In the genomic region with DNA sequence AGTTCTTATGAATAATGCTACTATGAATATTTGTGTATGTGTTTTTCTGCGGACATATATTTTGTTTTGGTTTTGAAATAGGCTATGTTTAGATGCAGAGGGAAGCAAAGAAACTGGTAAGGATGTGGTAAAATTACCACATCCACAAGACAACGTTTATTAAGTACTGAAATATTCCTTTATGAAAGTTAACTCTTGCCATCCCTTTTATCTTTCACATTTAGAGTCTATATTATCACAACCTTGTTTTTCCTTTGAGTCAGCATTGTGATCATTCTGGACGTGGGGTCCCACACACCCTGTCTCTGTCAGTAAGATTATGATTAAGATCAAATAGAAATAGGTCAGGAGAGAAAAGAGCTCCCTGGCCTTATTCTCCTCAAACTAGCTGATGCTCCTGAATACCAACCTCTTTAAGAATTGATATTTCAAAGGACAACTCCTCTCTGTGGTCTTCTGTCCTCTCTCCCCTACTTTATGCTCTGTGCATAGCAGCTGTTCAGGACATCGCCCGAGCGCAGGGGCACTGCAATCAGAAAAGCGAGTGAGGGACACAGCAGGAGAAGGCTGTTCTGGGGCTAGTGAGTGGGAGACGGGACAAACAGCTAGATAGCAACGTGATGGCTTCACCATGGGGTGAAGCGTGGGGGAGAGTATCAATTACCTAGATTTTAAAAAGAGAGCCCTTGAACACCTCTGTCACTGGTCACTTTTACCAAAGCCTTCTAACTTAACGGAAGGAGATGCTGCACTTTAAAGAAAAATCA, we compare ENCODE assay signal across 1 cellular context.
TF ChIP-seq lines count a peak whose summit lies in the region.

No MANE protein-coding gene starts in this region.

TF ChIP-seq in HepG2, 621 proteins besides CTCF, POLR2A, EP300 and RAD21 (continued from another document):
- TF ChIP-seq, protein P1, sequence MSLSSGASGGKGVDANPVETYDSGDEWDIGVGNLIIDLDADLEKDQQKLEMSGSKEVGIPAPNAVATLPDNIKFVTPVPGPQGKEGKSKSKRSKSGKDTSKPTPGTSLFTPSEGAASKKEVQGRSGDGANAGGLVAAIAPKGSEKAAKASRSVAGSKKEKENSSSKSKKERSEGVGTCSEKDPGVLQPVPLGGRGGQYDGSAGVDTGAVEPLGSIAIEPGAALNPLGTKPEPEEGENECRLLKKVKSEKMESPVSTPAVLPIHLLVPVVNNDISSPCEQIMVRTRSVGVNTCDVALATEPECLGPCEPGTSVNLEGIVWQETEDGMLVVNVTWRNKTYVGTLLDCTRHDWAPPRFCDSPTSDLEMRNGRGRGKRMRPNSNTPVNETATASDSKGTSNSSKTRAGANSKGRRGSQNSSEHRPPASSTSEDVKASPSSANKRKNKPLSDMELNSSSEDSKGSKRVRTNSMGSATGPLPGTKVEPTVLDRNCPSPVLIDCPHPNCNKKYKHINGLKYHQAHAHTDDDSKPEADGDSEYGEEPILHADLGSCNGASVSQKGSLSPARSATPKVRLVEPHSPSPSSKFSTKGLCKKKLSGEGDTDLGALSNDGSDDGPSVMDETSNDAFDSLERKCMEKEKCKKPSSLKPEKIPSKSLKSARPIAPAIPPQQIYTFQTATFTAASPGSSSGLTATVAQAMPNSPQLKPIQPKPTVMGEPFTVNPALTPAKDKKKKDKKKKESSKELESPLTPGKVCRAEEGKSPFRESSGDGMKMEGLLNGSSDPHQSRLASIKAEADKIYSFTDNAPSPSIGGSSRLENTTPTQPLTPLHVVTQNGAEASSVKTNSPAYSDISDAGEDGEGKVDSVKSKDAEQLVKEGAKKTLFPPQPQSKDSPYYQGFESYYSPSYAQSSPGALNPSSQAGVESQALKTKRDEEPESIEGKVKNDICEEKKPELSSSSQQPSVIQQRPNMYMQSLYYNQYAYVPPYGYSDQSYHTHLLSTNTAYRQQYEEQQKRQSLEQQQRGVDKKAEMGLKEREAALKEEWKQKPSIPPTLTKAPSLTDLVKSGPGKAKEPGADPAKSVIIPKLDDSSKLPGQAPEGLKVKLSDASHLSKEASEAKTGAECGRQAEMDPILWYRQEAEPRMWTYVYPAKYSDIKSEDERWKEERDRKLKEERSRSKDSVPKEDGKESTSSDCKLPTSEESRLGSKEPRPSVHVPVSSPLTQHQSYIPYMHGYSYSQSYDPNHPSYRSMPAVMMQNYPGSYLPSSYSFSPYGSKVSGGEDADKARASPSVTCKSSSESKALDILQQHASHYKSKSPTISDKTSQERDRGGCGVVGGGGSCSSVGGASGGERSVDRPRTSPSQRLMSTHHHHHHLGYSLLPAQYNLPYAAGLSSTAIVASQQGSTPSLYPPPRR (CRISPR knock-in tag; IDR thresholded peaks at IDR 0.05; ENCODE audit: borderline replicate concordance), result no peak
- TF ChIP-seq ZNF468 (CRISPR knock-in tag; IDR thresholded peaks at IDR 0.05), result no peak
- no peak for TF ChIP-seq ZNF619 (CRISPR knock-in tag; IDR thresholded peaks at IDR 0.05)
- no peak for TF ChIP-seq ZNF605 (CRISPR knock-in tag; IDR thresholded peaks at IDR 0.05)
- no peak for TF ChIP-seq NR2F6 (IDR thresholded peaks at IDR 0.05)
- no peak for TF ChIP-seq NR2F6 (CRISPR knock-in tag; IDR thresholded peaks at IDR 0.05)
